In genomic region chr1:91124989-91125417, GRCh38 we compare ENCODE assay signal across 9 cellular contexts.
DNase-seq lines count a peak whose midpoint lies in the region; ATAC-seq lines count a peak whose summit lies in the region.
"Had no signal": no experiment of that assay in that cellular context is flagged by ENCODE, and none has a peak within 500 bp of the region (broad histone marks: within the 10 kb centered on the region; RNA-seq: fewer than 3 reads in every experiment).

No MANE protein-coding gene starts in this region.

- peaks cover 24% of the 10 kb centered on the region for H3K4me1 Mint-ChIP-seq in activated CD8-positive, alpha-beta memory T cell treated with anti-CD3 and anti-CD28 coated beads, Interleukin-2, amount 10 ng/mL, durations not matched to agents 7 days and 5 days
- H3K4me1 Mint-ChIP-seq in effector memory CD8-positive, alpha-beta T cell (ENCODE audit: low read depth in 2 of 2), result peaks cover 13 to 21% of the 10 kb centered on the region in 2 donors

- CTCF ChIA-PET in activated CD8-positive, alpha-beta memory T cell treated with anti-CD3 and anti-CD28 coated beads, Interleukin-2, amount 10 ng/mL, durations not matched to agents 7 days and 5 days (lab: Charles Lee), result no interaction called here

- no peaks in the 10 kb centered on the region for H3K36me3 Mint-ChIP-seq in activated CD8-positive, alpha-beta memory T cell treated with anti-CD3 and anti-CD28 coated beads, Interleukin-2, amount 10 ng/mL, durations not matched to agents 7 days and 5 days
- H3K36me3 Mint-ChIP-seq in effector memory CD8-positive, alpha-beta T cell (ENCODE audit: insufficient read depth), result no peaks in the 10 kb centered on the region

- H3K4me3 Mint-ChIP-seq in activated CD8-positive, alpha-beta memory T cell treated with anti-CD3 and anti-CD28 coated beads, Interleukin-2, amount 10 ng/mL, durations not matched to agents 7 days and 5 days, result no peak overlapping the region
- peak overlapping the region; percentile 22 to 36 for H3K4me3 Mint-ChIP-seq in effector memory CD8-positive, alpha-beta T cell

- H3K9me3 Mint-ChIP-seq in activated CD8-positive, alpha-beta memory T cell treated with anti-CD3 and anti-CD28 coated beads, Interleukin-2, amount 10 ng/mL, durations not matched to agents 7 days and 5 days (ENCODE audit: low read depth), result no peaks in the 10 kb centered on the region
- no peaks in the 10 kb centered on the region for H3K9me3 Mint-ChIP-seq in effector memory CD8-positive, alpha-beta T cell

- peak; percentile 80 for ATAC-seq in activated CD8-positive, alpha-beta memory T cell treated with anti-CD3 and anti-CD28 coated beads, Interleukin-2, amount 10 ng/mL, durations not matched to agents 7 days and 5 days
- peak; percentile 52 for ATAC-seq in HG03439 (IDR thresholded peaks at IDR 0.05; ENCODE audit: unreplicated experiment)
- ATAC-seq in effector memory CD8-positive, alpha-beta T cell (replicated peaks), result peak; percentile 90

- peak overlapping the region; percentile 5 for H3K27ac Mint-ChIP-seq in activated CD8-positive, alpha-beta memory T cell treated with anti-CD3 and anti-CD28 coated beads, Interleukin-2, amount 10 ng/mL, durations not matched to agents 7 days and 5 days
- peak overlapping the region in 1 of 2 donors; percentile 24 for H3K27ac Mint-ChIP-seq in effector memory CD8-positive, alpha-beta T cell

- no peaks in the 10 kb centered on the region for H3K27me3 Mint-ChIP-seq in activated CD8-positive, alpha-beta memory T cell treated with anti-CD3 and anti-CD28 coated beads, Interleukin-2, amount 10 ng/mL, durations not matched to agents 7 days and 5 days
- H3K27me3 Mint-ChIP-seq in effector memory CD8-positive, alpha-beta T cell, result peaks cover 0 to 4% of the 10 kb centered on the region in 2 donors

- peak; percentile 68 for DNase-seq in activated CD8-positive, alpha-beta memory T cell treated with anti-CD3 and anti-CD28 coated beads, Interleukin-2, amount 10 ng/mL, durations not matched to agents 7 days and 5 days
- no peak for DNase-seq in activated CD8-positive, alpha-beta memory T cell treated with anti-CD3 and anti-CD28 coated beads, Interleukin-2, amount 50 U/mL, for 4 hours
- peak; percentile 16 to 30 (median 27) for DNase-seq in effector memory CD8-positive, alpha-beta T cell
- DNase-seq in stimulated activated CD8-positive, alpha-beta memory T cell treated with anti-CD3 and anti-CD28 coated beads, Interleukin-7, amount 100 ng/mL, for 24 hours (ENCODE audit: low read depth), result peak; percentile 9
- DNase-seq in NCI-H146 (lab: John Stamatoyannopoulos, UW), result no peak
- DNase-seq in NCI-H2107 (lab: John Stamatoyannopoulos, UW), result no peak
- DNase-seq in NCI-H2081 treated with DMSO at 0.1 percent for 48 hours (lab: John Stamatoyannopoulos, UW), result no peak
- DNase-seq: amygdala had no signal

Comparison
In these comparisons a context has a peak if more than half of its experiments do, and no peak if none do; other contexts are left out.
1. DNase-seq: peak in activated CD8-positive, alpha-beta memory T cell treated with anti-CD3 and anti-CD28 coated beads, Interleukin-2, amount 10 ng/mL, durations not matched to agents 7 days and 5 days (single experiment), effector memory CD8-positive, alpha-beta T cell (3 of 3) and stimulated activated CD8-positive, alpha-beta memory T cell treated with anti-CD3 and anti-CD28 coated beads, Interleukin-7, amount 100 ng/mL, for 24 hours (single experiment); none in activated CD8-positive, alpha-beta memory T cell treated with anti-CD3 and anti-CD28 coated beads, Interleukin-2, amount 50 U/mL, for 4 hours (single experiment), NCI-H146 (single experiment), NCI-H2107 (single experiment) and NCI-H2081 treated with DMSO at 0.1 percent for 48 hours (single experiment).
2. Peak in every context shown above with its lines, with median percentiles within 50 percentile points of each other: ATAC-seq.